9 cellular contexts compared by ENCODE assay signal in the genomic region with DNA sequence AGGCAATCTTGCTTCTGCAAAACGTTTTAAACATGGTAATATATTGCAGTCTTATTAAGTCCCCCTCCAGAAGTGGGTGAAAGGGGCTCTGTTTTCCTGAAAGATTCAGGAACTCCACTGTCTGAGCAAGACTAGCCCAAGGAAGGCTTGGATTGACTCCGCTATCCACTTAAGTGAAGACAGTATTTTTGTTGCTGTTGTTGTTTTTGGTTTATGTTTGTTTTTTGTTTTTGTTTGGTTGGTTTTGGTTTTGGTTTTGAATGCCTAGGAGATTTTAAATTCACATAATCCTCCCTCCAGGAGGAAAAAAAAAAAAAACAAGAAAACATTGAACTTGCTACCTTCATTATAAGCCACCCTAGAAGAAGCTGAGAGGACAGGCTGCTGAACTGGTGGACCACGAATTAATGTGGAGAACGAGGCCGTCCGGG. TPM values are rescaled to one million over a fixed set of nuclear protein-coding genes. Genes with fewer than 3 reads are reported as not detected.
DNase-seq lines count a peak whose midpoint lies in the region; ATAC-seq, FAIRE-seq and TF ChIP-seq lines count a peak whose summit lies in the region.
"Had no signal": no experiment of that assay in that cellular context is flagged by ENCODE, and none has a peak within 500 bp of the region (broad histone marks: within the 10 kb centered on the region; RNA-seq: fewer than 3 reads in every experiment).

No MANE protein-coding gene starts in this region.

- intact Hi-C loops in A673 (cut with micrococcal nuclease; ENCODE audit: unreplicated experiment): loop anchor here (5.0 to 10.0 kb wide), 2 partner anchors 399 to 532 kb away; no protein-coding TSS in a partner anchor

- H3K9me3 ChIP-seq in A673 (ENCODE audit: low read depth, low read length, poor library complexity, severe bottlenecking): no peaks in the 10 kb centered on the region
- no peaks in the 10 kb centered on the region for H3K9me3 ChIP-seq in H1 (ENCODE audit: insufficient read depth in 2 of 2, low read depth in 1 of 2, low read length in 1 of 2)

- ATAC-seq in naive thymus-derived CD8-positive, alpha-beta T cell: no peak
- ATAC-seq in GM21515 (IDR thresholded peaks at IDR 0.05; ENCODE audit: unreplicated experiment): no peak
- ATAC-seq in HG02588 (IDR thresholded peaks at IDR 0.05; ENCODE audit: unreplicated experiment): no peak

- H2BK15ac ChIP-seq in H1 (ENCODE audit: low read length): no peak overlapping the region

- H2AFZ ChIP-seq in H1 (ENCODE audit: low read length): no peak overlapping the region

- no peak overlapping the region for H3K56ac ChIP-seq in H1 (replicated peaks; ENCODE audit: insufficient read length, low read depth, low read length)

- H3K36me3 ChIP-seq in A673 (ENCODE audit: insufficient read depth, low read length, poor library complexity, severe bottlenecking): no peaks in the 10 kb centered on the region
- peaks cover 0 to 2% (median 0%) of the 10 kb centered on the region in 4 experiments; a peak in 1 of 8 replicates for H3K36me3 ChIP-seq in H1 (ENCODE audit: control insufficient read depth in 2 of 4, insufficient read depth in 4 of 4, low read length in 3 of 4)

- TF ChIP-seq EP300 in H1 (IDR thresholded peaks at IDR 0.05; ENCODE audit: borderline replicate concordance in 1 of 2, low read depth in 2 of 2, low read length in 2 of 2): no peak

- POLR2A ChIA-PET in A673 (lab: Charles Lee; ENCODE audit: low non-redundant PET): no interaction called here
- POLR2A ChIA-PET in H1 (lab: Charles Lee; ENCODE audit: partially characterized antibody): interaction anchor here (1.4 kb wide), 2 partner anchors 25 to 28 kb away, joined by 4 read pairs; no protein-coding TSS in a partner anchor
- POLR2A ChIA-PET in naive thymus-derived CD8-positive, alpha-beta T cell (lab: Charles Lee): interaction anchor here (0.8 to 5.7 kb wide), 2 partner anchors 14 to 24 kb away, joined by 3 to 77 read pairs; no protein-coding TSS in a partner anchor

- no peak overlapping the region for H3K9ac ChIP-seq in H1 (replicated peaks in 1 of 4; ENCODE audit: extremely low read depth in 1 of 4, low read depth in 3 of 4, low read length in 3 of 4)

- peaks cover 61% of the 10 kb centered on the region for H3K27me3 Mint-ChIP-seq in IgD-negative memory B cell
- H3K27me3 Mint-ChIP-seq in naive thymus-derived CD8-positive, alpha-beta T cell: peaks cover 11 to 55% (median 29%) of the 10 kb centered on the region in 5 donors

- H3K4me3 ChIP-seq in A673 (ENCODE audit: low read depth, low read length, poor library complexity, severe bottlenecking) (peak overlapping the region; percentile 37), H1 (ENCODE audit: extremely low read depth in 1 of 4, insufficient read depth in 2 of 4, low read depth in 3 of 4, low read length in 4 of 4) (peak overlapping the region; percentile 16 to 85 (median 26); a peak in 5 of 8 replicates)

- BruUV-seq in A673 (replicated peaks; lab: Mats Ljungman, UMichigan): no TSS peak

- no peak overlapping the region for H3K4ac ChIP-seq in H1 (replicated peaks; ENCODE audit: insufficient read length, low read depth, low read length)

- TF ChIP-seq CTCF in A673 (conservative IDR thresholded peaks at IDR 0.05; ENCODE audit: low read depth, low read length) (no peak), H1 (IDR thresholded peaks at IDR 0.05; ENCODE audit: control extremely low read depth in 1 of 3, insufficient read depth in 1 of 3, low read depth in 1 of 3, low read length in 3 of 3) (no peak)

- FAIRE-seq in H1 (lab: Jason Lieb, UNC): no peak

- H3K79me1 ChIP-seq in H1 (ENCODE audit: low read depth, low read length): no peaks in the 10 kb centered on the region

- no peak for TF ChIP-seq POLR2A in H1 (IDR thresholded peaks at IDR 0.05; ENCODE audit: control extremely low read depth in 1 of 2, low read depth in 2 of 2, low read length in 2 of 2)

- H3K27me3 ChIP-seq in A673 (replicated peaks; ENCODE audit: insufficient read depth, low read depth, low read length, poor library complexity): no peaks in the 10 kb centered on the region
- H3K27me3 ChIP-seq in H1 (replicated peaks in 1 of 4; ENCODE audit: control insufficient read depth in 3 of 4, extremely low read depth in 1 of 4, insufficient read depth in 3 of 4, low read length in 3 of 4): peaks cover 51 to 71% (median 66%) of the 10 kb centered on the region in 4 experiments

- peak overlapping the region; percentile 81 to 86 for H3K4me2 ChIP-seq in H1 (ENCODE audit: insufficient read depth in 1 of 2, low read depth in 2 of 2, low read length in 2 of 2)

- peak overlapping the region; percentile 72 to 97 (median 83) for H3K4me3 Mint-ChIP-seq in IgD-negative memory B cell
- H3K4me3 Mint-ChIP-seq in naive thymus-derived CD8-positive, alpha-beta T cell: peak overlapping the region; percentile 78 to 92 (median 86)

- WGBS in H1 (ENCODE audit: extremely low coverage in 1 of 2, insufficient coverage in 1 of 2, insufficient read length in 1 of 2, insufficient replicate concordance in 2 of 2, low coverage in 1 of 2, low lambda C conversion rate in 2 of 2, missing lambda C conversion rate in 1 of 2), 2 experiments: 2% methylated on average over 6 of the region's 6 CpGs; no CpG with 5 or more reads in 1 of the 2 experiments

- CTCF ChIA-PET in A673 (lab: Charles Lee): interaction anchor here (0.9 kb wide), 1 partner anchor 11 kb away, joined by 3 read pairs; no protein-coding TSS in a partner anchor
- CTCF ChIA-PET in H1 (lab: Charles Lee; ENCODE audit: partially characterized antibody): interaction anchor here (0.9 to 2.7 kb wide), 5 partner anchors 10 to 131 kb away, joined by 3 to 13 read pairs (median 5); no protein-coding TSS in a partner anchor

- no peak overlapping the region for H4K5ac ChIP-seq in H1 (ENCODE audit: insufficient read length, low read depth, low read length)

- peaks cover 0 to 4% (median 0%) of the 10 kb centered on the region in 3 donors for H3K9me3 Mint-ChIP-seq in IgD-negative memory B cell
- no peaks in the 10 kb centered on the region for H3K9me3 Mint-ChIP-seq in naive thymus-derived CD8-positive, alpha-beta T cell

- H2BK5ac ChIP-seq in H1 (ENCODE audit: low read depth, low read length): no peak overlapping the region; the same call in 1 of the 2 replicates

- H3K27ac ChIP-seq in A673 (ENCODE audit: low read depth, low read length, poor library complexity, severe bottlenecking): no peak overlapping the region
- H3K27ac ChIP-seq in H1 (ENCODE audit: low read depth, low read length): no peak overlapping the region

- no peak overlapping the region for H3K14ac ChIP-seq in H1 (ENCODE audit: insufficient read length)

- no peak overlapping the region for H4K91ac ChIP-seq in H1 (replicated peaks; ENCODE audit: insufficient read length, low read length)

- peaks cover 4 to 9% of the 10 kb centered on the region in 2 experiments for H4K20me1 ChIP-seq in H1 (replicated peaks in 1 of 2; ENCODE audit: control insufficient read depth in 1 of 2, insufficient read depth in 2 of 2, low read length in 2 of 2)

- H3K79me2 ChIP-seq in H1 (ENCODE audit: control insufficient read depth in 1 of 2, insufficient read depth in 2 of 2, low read length in 2 of 2): no peaks in the 10 kb centered on the region

- no peak overlapping the region for H4K8ac ChIP-seq in H1 (ENCODE audit: extremely low read depth, insufficient read depth, low read length)

- no peak overlapping the region for H2BK12ac ChIP-seq in H1 (ENCODE audit: low read depth, low read length)

- H2BK20ac ChIP-seq in H1 (ENCODE audit: low read length): no peak overlapping the region

- no peak overlapping the region; the same call in 1 of the 2 replicates for H3K18ac ChIP-seq in H1 (ENCODE audit: extremely low read depth, low read length)

- no peaks in the 10 kb centered on the region for H3K36me3 Mint-ChIP-seq in IgD-negative memory B cell
- no peaks in the 10 kb centered on the region for H3K36me3 Mint-ChIP-seq in naive thymus-derived CD8-positive, alpha-beta T cell

- H2AK5ac ChIP-seq in H1 (ENCODE audit: low read depth, low read length): no peak overlapping the region

- no peak overlapping the region for H3K23ac ChIP-seq in H1 (ENCODE audit: insufficient read length)

- no peak for TF ChIP-seq RAD21 in H1 (IDR thresholded peaks at IDR 0.05 in 1 of 2, conservative IDR thresholded peaks at IDR 0.05 in 1 of 2; ENCODE audit: low read depth in 2 of 2, low read length in 2 of 2)

- H3K4me1 Mint-ChIP-seq in IgD-negative memory B cell: peaks cover 15 to 48% (median 20%) of the 10 kb centered on the region in 3 donors
- H3K4me1 Mint-ChIP-seq in naive thymus-derived CD8-positive, alpha-beta T cell: peaks cover 14 to 47% (median 40%) of the 10 kb centered on the region in 4 donors

- H3K4me1 ChIP-seq in A673 (ENCODE audit: insufficient read depth, low read length, poor library complexity, severe bottlenecking) (peaks cover 30% of the 10 kb centered on the region), H1 (replicated peaks in 1 of 4; ENCODE audit: control insufficient read depth in 3 of 4, insufficient read depth in 4 of 4, low read length in 3 of 4) (peaks cover 0 to 26% (median 13%) of the 10 kb centered on the region in 4 experiments; a peak in 6 of 7 replicates)

- H2BK120ac ChIP-seq in H1 (replicated peaks; ENCODE audit: low read depth, low read length): no peak overlapping the region

- H3K27ac Mint-ChIP-seq in IgD-negative memory B cell: peak overlapping the region in 2 of 3 donors; percentile 26 to 72
- H3K27ac Mint-ChIP-seq in naive thymus-derived CD8-positive, alpha-beta T cell: peak overlapping the region in 5 of 10 donors; percentile 21 to 90 (median 61)

- DNase-seq in A673 (ENCODE audit: low spot score): no peak
- no peak for DNase-seq in H1 (ENCODE audit: low read depth in 1 of 2, low spot score in 2 of 2)
- no peak for DNase-seq in naive thymus-derived CD8-positive, alpha-beta T cell
- DNase-seq in NCI-H146 treated with DMSO at 0.1 percent for 48 hours (lab: John Stamatoyannopoulos, UW; ENCODE audit: unreplicated experiment): no peak
- DNase-seq in NCI-H1092 (lab: John Stamatoyannopoulos, UW): no peak
- DNase-seq: NCI-H2171 had no signal

- H3K23me2 ChIP-seq in H1 (ENCODE audit: low read depth, low read length): peaks cover 19% of the 10 kb centered on the region

TF ChIP-seq in H1, 55 proteins besides CTCF, POLR2A, EP300 and RAD21 (continues in another document):
- no peak for TF ChIP-seq SIRT6 (IDR thresholded peaks at IDR 0.05; ENCODE audit: low read length)

RNA-seq across cellular contexts. Expression of a gene that starts 29.1 kb away (rescaled TPM):
- 65.4 and 67.1 TPM in 2 replicates for total RNA-seq in A673 (2021)
- polyA plus RNA-seq in IgD-negative memory B cell (0.93 TPM), H1 (2011; rRNA removed) (1.4 and 2.3 TPM in 2 replicates)
- total RNA-seq in H1 (2021; fragmentation: NEBNext Ultra II Directional; extraction: Animal tissue kit (Norgen Biotek cat#: 25700)): 1.8 and 2.3 TPM in 2 replicates
- 1.0 TPM for polyA plus RNA-seq in H1 (2011; cell fraction: cytosol; rRNA removed)
- 2.8 TPM for polyA plus RNA-seq in H1 (2011; cell fraction: nucleus; rRNA removed)
- polyA plus RNA-seq in H1 (2012, experiment 1 of 2): 1.1 to 1.5 TPM (median 1.3 TPM) in 4 replicates
- polyA plus RNA-seq in H1 (2012, experiment 2 of 2): 0.25 TPM
- 1.4 TPM for polyA plus RNA-seq in H1 (2013, experiment 1 of 2)
- polyA plus RNA-seq in H1 (2013, experiment 2 of 2): 1.3 TPM
- 7.0 and 13.4 TPM in 2 replicates for polyA minus RNA-seq in H1 (2011; rRNA and poly(A)+ RNA removed)
- polyA minus RNA-seq in H1 (2011; cell fraction: cytosol; rRNA and poly(A)+ RNA removed): 4.1 TPM
- polyA minus RNA-seq in H1 (2011; cell fraction: nucleus; rRNA and poly(A)+ RNA removed): 12.6 TPM
- total RNA-seq in naive thymus-derived CD8-positive, alpha-beta T cell: 1 to 10 TPM; 6.3 to 7.1 TPM
- 1 to 10 TPM; 7.4 to 7.8 (median 7.6) TPM for polyA plus RNA-seq in naive thymus-derived CD8-positive, alpha-beta T cell
